Comparison of ENCODE assay signal across 31 cellular contexts in the genomic region with DNA sequence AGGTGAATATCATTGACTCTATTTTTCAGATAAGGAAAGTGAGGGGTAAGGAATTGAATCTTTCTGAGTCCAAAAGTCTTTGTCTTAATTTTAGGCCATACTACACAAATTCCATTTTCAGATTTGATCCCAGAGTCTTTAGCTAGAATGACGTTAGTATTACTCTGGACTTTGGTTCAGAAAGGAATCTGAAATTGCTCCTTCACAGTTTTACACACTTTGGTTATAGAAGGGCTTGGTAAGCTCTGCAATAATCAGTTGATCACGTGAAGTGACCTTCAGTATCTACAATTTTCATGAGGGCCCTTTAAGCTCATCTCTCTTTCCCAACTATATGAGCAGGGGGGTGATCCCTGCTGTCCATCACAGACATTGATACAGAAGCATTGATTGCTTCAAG.
"Had no signal": no experiment of that assay in that cellular context is flagged by ENCODE, and none has a peak within 500 bp of the region (broad histone marks: within the 10 kb centered on the region; RNA-seq: fewer than 3 reads in every experiment).

No MANE protein-coding gene starts in this region.

- H3K4me1 Mint-ChIP-seq: natural killer cell; stimulated activated memory B cell treated with anti-CD40 and anti-IgM and Interleukin-4, amounts not matched to agents 10 μg/mL and 1 μg/mL and 100 μg/mL, for 72 hours; stimulated activated naive CD8-positive, alpha-beta T cell treated with anti-CD3 and anti-CD28 coated beads, Interleukin-15, amount 100 ng/mL, for 72 hours had no signal

- H3K27ac Mint-ChIP-seq: natural killer cell; nephron; neural progenitor cell; progenitor cell of endocrine pancreas; stimulated activated memory B cell treated with anti-CD40 and anti-IgM and Interleukin-4, amounts not matched to agents 10 μg/mL and 1 μg/mL and 100 μg/mL, for 72 hours; stimulated activated naive CD8-positive, alpha-beta T cell treated with anti-CD3 and anti-CD28 coated beads, Interleukin-15, amount 100 ng/mL, for 72 hours; type B pancreatic cell had no signal

- H3K9me3 ChIP-seq: ovary, psoas muscle, right lobe of liver, sigmoid colon, spleen, suprapubic skin, testis, tibial artery, transverse colon, upper lobe of right lung, uterus had no signal

- H3K27me3 ChIP-seq: neural progenitor cell, ovary, right lobe of liver, sigmoid colon, spleen, suprapubic skin, testis, tibial artery, transverse colon, upper lobe of right lung, uterus had no signal

- H3K4me3 ChIP-seq: neural progenitor cell, ovary, psoas muscle, right lobe of liver, sigmoid colon, smooth muscle cell, spleen, suprapubic skin, testis, tibial artery, transverse colon, upper lobe of right lung, uterus had no signal

- H3K4me2 ChIP-seq: neural progenitor cell, smooth muscle cell had no signal

- H3K27me3 Mint-ChIP-seq: stimulated activated memory B cell treated with anti-CD40 and anti-IgM and Interleukin-4, amounts not matched to agents 10 μg/mL and 1 μg/mL and 100 μg/mL, for 72 hours; stimulated activated naive CD8-positive, alpha-beta T cell treated with anti-CD3 and anti-CD28 coated beads, Interleukin-15, amount 100 ng/mL, for 72 hours had no signal

- H3K27ac ChIP-seq: neural progenitor cell, ovary, parathyroid adenoma, psoas muscle, right lobe of liver, sigmoid colon, spleen, suprapubic skin, testis, tibial artery, transverse colon, upper lobe of right lung, uterus had no signal

- ATAC-seq: natural killer cell; psoas muscle; right cardiac atrium; right lobe of liver; stimulated activated memory B cell treated with anti-CD40 and anti-IgM and Interleukin-4, amounts not matched to agents 10 μg/mL and 1 μg/mL and 100 μg/mL, for 72 hours; stimulated activated naive CD8-positive, alpha-beta T cell treated with anti-CD3 and anti-CD28 coated beads, Interleukin-15, amount 100 ng/mL, for 72 hours; stimulated activated naive CD8-positive, alpha-beta T cell treated with anti-CD3 and anti-CD28 coated beads, Interleukin-15, Interleukin-2, amounts not matched to agents 100 U/mL and 50 U/mL, for 24 hours; upper lobe of right lung had no signal

- H2AFZ ChIP-seq: neural progenitor cell, parathyroid adenoma had no signal

- H3K9me3 Mint-ChIP-seq: nephron; neural progenitor cell; stimulated activated memory B cell treated with anti-CD40 and anti-IgM and Interleukin-4, amounts not matched to agents 10 μg/mL and 1 μg/mL and 100 μg/mL, for 72 hours; type B pancreatic cell had no signal

- H3K4me3 Mint-ChIP-seq: natural killer cell; nephron; neural progenitor cell; stimulated activated memory B cell treated with anti-CD40 and anti-IgM and Interleukin-4, amounts not matched to agents 10 μg/mL and 1 μg/mL and 100 μg/mL, for 72 hours; stimulated activated naive CD8-positive, alpha-beta T cell treated with anti-CD3 and anti-CD28 coated beads, Interleukin-15, amount 100 ng/mL, for 72 hours; type B pancreatic cell had no signal

- H3K4me1 ChIP-seq: parathyroid adenoma, right lobe of liver, spleen, suprapubic skin, testis, tibial artery, transverse colon, upper lobe of right lung, uterus had no signal

- H3K36me3 ChIP-seq: neural progenitor cell, ovary, right lobe of liver, sigmoid colon, spleen, suprapubic skin, tibial artery, transverse colon, upper lobe of right lung, uterus had no signal

- H3K79me2 ChIP-seq: parathyroid adenoma had no signal

- DNase-seq: natural killer cell; occipital lobe; ovary; posterior cingulate gyrus; psoas muscle; right cardiac atrium; right lobe of liver; sigmoid colon; spleen; stimulated activated CD4-positive, alpha-beta T cell treated with anti-CD3 and anti-CD28 coated beads, Interleukin-12 subunit alpha, Interleukin-12 subunit beta, amount 100 ng/mL, for 4 hours; stimulated activated CD4-positive, alpha-beta T cell treated with anti-CD3 and anti-CD28 coated beads, Interleukin-1b, Interleukin-23, amount 100 ng/mL, for 48 hours; stimulated activated CD4-positive, alpha-beta T cell treated with anti-CD3 and anti-CD28 coated beads, Interleukin-4, amount 100 ng/mL, for 1 hour; stimulated activated CD4-positive, alpha-beta T cell treated with anti-CD3 and anti-CD28 coated beads, Interleukin-4, amount 100 ng/mL, for 4 hours; stimulated activated CD8-positive, alpha-beta memory T cell treated with anti-CD3 and anti-CD28 coated beads, Interleukin-4, amount 100 ng/mL, for 48 hours; stimulated activated naive CD4-positive, alpha-beta T cell; stimulated activated naive CD8-positive, alpha-beta T cell treated with anti-CD3 and anti-CD28 coated beads, Interleukin-15, amount 100 ng/mL, for 72 hours; stimulated activated naive CD8-positive, alpha-beta T cell treated with anti-CD3 and anti-CD28 coated beads, Interleukin-15, Interleukin-2, amounts not matched to agents 100 U/mL and 50 U/mL, for 24 hours; substantia nigra; testis; tibial artery; transverse colon; upper lobe of right lung; uterus had no signal

- H3K36me3 Mint-ChIP-seq: natural killer cell; neural progenitor cell; stimulated activated memory B cell treated with anti-CD40 and anti-IgM and Interleukin-4, amounts not matched to agents 10 μg/mL and 1 μg/mL and 100 μg/mL, for 72 hours; type B pancreatic cell had no signal
